In the genomic region with DNA sequence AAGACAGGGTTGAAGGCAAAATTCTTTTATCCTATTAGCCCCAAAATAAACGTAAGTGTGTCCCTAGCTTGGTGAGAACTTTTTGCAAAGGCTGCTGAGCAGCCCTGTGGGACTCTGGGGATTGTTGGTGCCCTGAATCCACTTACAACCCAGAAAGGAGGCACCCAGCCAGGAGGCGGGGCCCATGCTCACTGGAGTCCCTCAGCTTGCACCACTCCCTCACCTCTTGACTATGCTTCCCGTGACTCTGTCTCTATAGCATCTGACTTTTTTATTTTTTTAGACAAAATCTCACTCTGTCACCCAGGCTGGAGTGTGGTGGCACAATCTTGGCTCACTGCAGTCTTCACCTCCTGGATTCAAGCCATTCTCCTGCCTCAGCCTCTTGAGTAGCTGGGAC, we compare ENCODE assay signal across 18 cellular contexts. TPM values are rescaled to one million over a fixed set of nuclear protein-coding genes. Genes with fewer than 3 reads are reported as not detected.
DNase-seq lines count a peak whose midpoint lies in the region; ATAC-seq, FAIRE-seq and TF ChIP-seq lines count a peak whose summit lies in the region.
"Had no signal": no experiment of that assay in that cellular context is flagged by ENCODE, and none has a peak within 500 bp of the region (broad histone marks: within the 10 kb centered on the region; RNA-seq: fewer than 3 reads in every experiment).

No MANE protein-coding gene starts in this region.

- H3K4me2 ChIP-seq in PC-3 (ENCODE audit: low read length), result no peak overlapping the region
- H3K4me2 ChIP-seq in astrocyte (ENCODE audit: low read length), result no peak overlapping the region

- H3K9ac ChIP-seq in PC-3 (ENCODE audit: low read length) (peak overlapping the region; percentile 87), astrocyte (ENCODE audit: low read length) (no peak overlapping the region)
- H3K9ac ChIP-seq: parathyroid adenoma had no signal

- peaks cover 28% of the 10 kb centered on the region for H3F3A ChIP-seq in PC-3 (ENCODE audit: low read length, unreplicated experiment)

- H3K79me2 ChIP-seq in PC-3 (ENCODE audit: low read length), result peaks cover 26% of the 10 kb centered on the region
- peaks cover 18% of the 10 kb centered on the region for H3K79me2 ChIP-seq in astrocyte (ENCODE audit: insufficient read depth, low read length)
- H3K79me2 ChIP-seq: parathyroid adenoma had no signal

- peaks cover 7% of the 10 kb centered on the region for H3K27me3 Mint-ChIP-seq in activated naive CD4-positive, alpha-beta T cell treated with anti-CD3 and anti-CD28 coated beads for 36 hours (ENCODE audit: low read depth)
- H3K27me3 Mint-ChIP-seq in astrocyte (ENCODE audit: low read depth, unreplicated experiment), result no peaks in the 10 kb centered on the region
- peaks cover 1% of the 10 kb centered on the region for H3K27me3 Mint-ChIP-seq in stimulated activated naive CD8-positive, alpha-beta T cell treated with anti-CD3 and anti-CD28 coated beads, Interleukin-15, amount 100 ng/mL, for 72 hours

- H3K4me3 Mint-ChIP-seq in activated naive CD4-positive, alpha-beta T cell treated with anti-CD3 and anti-CD28 coated beads for 36 hours, result no peak overlapping the region
- H3K4me3 Mint-ChIP-seq in astrocyte (ENCODE audit: unreplicated experiment), result no peak overlapping the region
- H3K4me3 Mint-ChIP-seq in stimulated activated naive CD8-positive, alpha-beta T cell treated with anti-CD3 and anti-CD28 coated beads, Interleukin-15, amount 100 ng/mL, for 72 hours, result peak overlapping the region; percentile 57 to 58

- peak overlapping the region; percentile 100 for H3K27ac ChIP-seq in PC-3 (ENCODE audit: low read length)
- peak overlapping the region; percentile 98 for H3K27ac ChIP-seq in astrocyte (ENCODE audit: low read depth, low read length)
- no peak overlapping the region for H3K27ac ChIP-seq in SJCRH30
- H3K27ac ChIP-seq: parathyroid adenoma, tibial artery, VCaP had no signal

- H3K4me1 Mint-ChIP-seq in activated naive CD4-positive, alpha-beta T cell treated with anti-CD3 and anti-CD28 coated beads for 36 hours (ENCODE audit: low read depth), result peaks cover 97% of the 10 kb centered on the region
- H3K4me1 Mint-ChIP-seq in astrocyte (ENCODE audit: low read depth, unreplicated experiment), result peaks cover 35% of the 10 kb centered on the region
- peaks cover 87% of the 10 kb centered on the region for H3K4me1 Mint-ChIP-seq in stimulated activated naive CD8-positive, alpha-beta T cell treated with anti-CD3 and anti-CD28 coated beads, Interleukin-15, amount 100 ng/mL, for 72 hours

- H3K36me3 Mint-ChIP-seq in activated naive CD4-positive, alpha-beta T cell treated with anti-CD3 and anti-CD28 coated beads for 36 hours (ENCODE audit: low read depth), result no peaks in the 10 kb centered on the region
- H3K36me3 Mint-ChIP-seq in astrocyte (ENCODE audit: low read depth, unreplicated experiment), result peaks cover 5% of the 10 kb centered on the region

- H3K4me1 ChIP-seq in PC-3 (ENCODE audit: insufficient read depth, low read length) (peaks cover 51% of the 10 kb centered on the region), astrocyte (ENCODE audit: insufficient read depth, low read length) (peaks cover 32% of the 10 kb centered on the region), SJCRH30 (no peaks in the 10 kb centered on the region)
- H3K4me1 ChIP-seq: parathyroid adenoma had no signal

- H3K27ac Mint-ChIP-seq in activated naive CD4-positive, alpha-beta T cell treated with anti-CD3 and anti-CD28 coated beads for 36 hours, result no peak overlapping the region
- no peak overlapping the region for H3K27ac Mint-ChIP-seq in astrocyte (ENCODE audit: unreplicated experiment)
- no peak overlapping the region for H3K27ac Mint-ChIP-seq in stimulated activated naive CD8-positive, alpha-beta T cell treated with anti-CD3 and anti-CD28 coated beads, Interleukin-15, amount 100 ng/mL, for 72 hours

- no peak for ATAC-seq in PC-3
- no peak for ATAC-seq in stimulated activated naive CD8-positive, alpha-beta T cell treated with anti-CD3 and anti-CD28 coated beads, Interleukin-15, amount 100 ng/mL, for 72 hours
- ATAC-seq: mucosa of descending colon had no signal

- TF ChIP-seq CTCF in PC-3 (conservative IDR thresholded peaks at IDR 0.05; ENCODE audit: low read depth, low read length), result no peak
- TF ChIP-seq CTCF in astrocyte (IDR thresholded peaks at IDR 0.05; ENCODE audit: insufficient read depth, low read depth, low read length), result no peak

- no TSS peak for BruUV-seq in PC-3 (replicated peaks; lab: Mats Ljungman, UMichigan)

- H3K36me3 ChIP-seq in PC-3 (ENCODE audit: low read depth, low read length), result no peaks in the 10 kb centered on the region
- peaks cover 8% of the 10 kb centered on the region for H3K36me3 ChIP-seq in astrocyte (ENCODE audit: insufficient read depth, low read length)
- no peaks in the 10 kb centered on the region for H3K36me3 ChIP-seq in SJCRH30
- H3K36me3 ChIP-seq: SJSA1, tibial artery had no signal

- H3K4me3 ChIP-seq in PC-3 (ENCODE audit: low read length) (no peak overlapping the region), astrocyte (ENCODE audit: insufficient read depth, low read depth, low read length) (no peak overlapping the region), SJCRH30 (no peak overlapping the region)
- H3K4me3 ChIP-seq: mucosa of descending colon, SJSA1, tibial artery had no signal

- no peak for FAIRE-seq in astrocyte (lab: Jason Lieb, UNC)
- FAIRE-seq: HTR-8/SVneo, islet of Langerhans had no signal

- POLR2A ChIA-PET in PC-3 (lab: Charles Lee; ENCODE audit: unreplicated experiment), result interaction anchor here (0.5 kb wide), 1 partner anchor 52 kb away, joined by 3 read pairs; no protein-coding TSS in a partner anchor

- DNase-seq in activated naive CD4-positive, alpha-beta T cell treated with anti-CD3 and anti-CD28 coated beads for 36 hours, result peak; percentile 63
- no peak for DNase-seq in activated naive CD4-positive, alpha-beta T cell (lab: John Stamatoyannopoulos, UW)
- DNase-seq in PC-3, result no peak
- DNase-seq in astrocyte (ENCODE audit: low read depth), result no peak
- DNase-seq in stimulated activated naive CD8-positive, alpha-beta T cell treated with anti-CD3 and anti-CD28 coated beads, Interleukin-15, amount 100 ng/mL, for 72 hours, result no peak
- no peak for DNase-seq in SJCRH30
- no peak for DNase-seq in NCI-H128 (lab: John Stamatoyannopoulos, UW; ENCODE audit: unreplicated experiment)
- no peak for DNase-seq in cortex of kidney (lab: John Stamatoyannopoulos, UW)
- DNase-seq: central memory CD4-positive, alpha-beta T cell; mucosa of descending colon; NCI-H2171 treated with DMSO at 0.1 percent for 48 hours; stimulated activated CD4-positive, alpha-beta T cell treated with anti-CD3 and anti-CD28 coated beads, Interleukin-12 subunit alpha, Interleukin-12 subunit beta, amount 100 ng/mL, for 4 hours; tibial artery had no signal

- no peaks in the 10 kb centered on the region for H4K20me1 ChIP-seq in PC-3 (ENCODE audit: low read length)
- no peaks in the 10 kb centered on the region for H4K20me1 ChIP-seq in astrocyte (ENCODE audit: insufficient read depth, low read length)

- no peaks in the 10 kb centered on the region for H3K9me3 Mint-ChIP-seq in activated naive CD4-positive, alpha-beta T cell treated with anti-CD3 and anti-CD28 coated beads for 36 hours
- peaks cover 8% of the 10 kb centered on the region for H3K9me3 Mint-ChIP-seq in astrocyte (ENCODE audit: unreplicated experiment)
- H3K9me3 Mint-ChIP-seq in stimulated activated naive CD8-positive, alpha-beta T cell treated with anti-CD3 and anti-CD28 coated beads, Interleukin-15, amount 100 ng/mL, for 72 hours, result no peaks in the 10 kb centered on the region

- intact Hi-C loops in activated naive CD4-positive, alpha-beta T cell treated with anti-CD3 and anti-CD28 coated beads for 36 hours (cut with micrococcal nuclease), result loop anchor here (2.0 to 5.0 kb wide), 8 partner anchors 127 to 882 kb away; a partner anchor contains a TSS
- intact Hi-C loops in PC-3 (cut with micrococcal nuclease), result loop anchor here (5.0 kb wide), 1 partner anchor 58 kb away; a partner anchor contains a TSS

- H2AFZ ChIP-seq in PC-3 (ENCODE audit: low read length) (no peak overlapping the region), astrocyte (ENCODE audit: low read depth, low read length) (no peak overlapping the region)
- H2AFZ ChIP-seq: parathyroid adenoma had no signal

- H3K27me3 ChIP-seq in PC-3 (ENCODE audit: low read length) (no peaks in the 10 kb centered on the region), astrocyte (ENCODE audit: insufficient read depth, low read length) (no peaks in the 10 kb centered on the region), SJCRH30 (peaks cover 13% of the 10 kb centered on the region; the same call in 1 of the 2 replicates)
- H3K27me3 ChIP-seq: SJSA1, tibial artery had no signal

- CTCF ChIA-PET in activated naive CD4-positive, alpha-beta T cell treated with anti-CD3 and anti-CD28 coated beads for 36 hours (lab: Charles Lee), result interaction anchor here (0.6 to 1.6 kb wide), 6 partner anchors 8 to 45 kb away, joined by 3 to 11 read pairs (median 4); no protein-coding TSS in a partner anchor
- CTCF ChIA-PET in PC-3 (lab: Charles Lee), result no interaction called here

- no peaks in the 10 kb centered on the region for H3K9me2 ChIP-seq in PC-3 (replicated peaks; ENCODE audit: low read length)

- H3K9me3 ChIP-seq in PC-3 (ENCODE audit: low read length), result no peaks in the 10 kb centered on the region
- H3K9me3 ChIP-seq in astrocyte (ENCODE audit: insufficient read depth, low read depth, low read length), result no peaks in the 10 kb centered on the region
- no peaks in the 10 kb centered on the region for H3K9me3 ChIP-seq in SJCRH30 (replicated peaks)
- H3K9me3 ChIP-seq: mucosa of descending colon, SJSA1, tibial artery had no signal

RNA-seq across cellular contexts. Expression of a gene that starts 15.8 kb away (rescaled TPM):
- total RNA-seq in activated naive CD4-positive, alpha-beta T cell treated with anti-CD3 and anti-CD28 coated beads for 36 hours, result 1 to 10 TPM; 2.5 to 3.0 TPM
- total RNA-seq in PC-3 (2014; rRNA removed), result 45.0 and 53.4 TPM in 2 replicates
- 200 and 560 TPM in 2 replicates for total RNA-seq in astrocyte
- total RNA-seq in SJCRH30 (2014; rRNA removed; shearing (Covaris generic)), result 0.04 TPM in 1 of 2 replicates, not detected in the other

RNA-seq across cellular contexts. Expression of a gene that starts 57.3 kb away (rescaled TPM):
- not detected for total RNA-seq in activated naive CD4-positive, alpha-beta T cell treated with anti-CD3 and anti-CD28 coated beads for 36 hours
- 201 and 270 TPM in 2 replicates for total RNA-seq in PC-3 (2014; rRNA removed)
- 14.2 and 16.2 TPM in 2 replicates for total RNA-seq in astrocyte
- 0.14 TPM in 1 of 2 replicates, not detected in the other for total RNA-seq in SJCRH30 (2014; rRNA removed; shearing (Covaris generic))

Comparison
In these comparisons a context has a peak if more than half of its experiments do, and no peak if none do; other contexts are left out.
1. H3K4me3 Mint-ChIP-seq: peak in stimulated activated naive CD8-positive, alpha-beta T cell treated with anti-CD3 and anti-CD28 coated beads, Interleukin-15, amount 100 ng/mL, for 72 hours (2 of 2); none in activated naive CD4-positive, alpha-beta T cell treated with anti-CD3 and anti-CD28 coated beads for 36 hours (single experiment) and astrocyte (single experiment).
2. RNA of a gene that starts 15.8 kb away (total RNA-seq): 200 to 560 TPM in astrocyte and 45.0 to 53.4 TPM in PC-3; 2.5 to 3.0 TPM in activated naive CD4-positive, alpha-beta T cell treated with anti-CD3 and anti-CD28 coated beads for 36 hours and 0.04 TPM in SJCRH30; every median in the first group is over 10 times any median in the second.
3. RNA of a gene that starts 57.3 kb away (total RNA-seq): 201 to 270 TPM in PC-3; 14.2 to 16.2 TPM in astrocyte, 0.14 TPM in SJCRH30 and not detected in activated naive CD4-positive, alpha-beta T cell treated with anti-CD3 and anti-CD28 coated beads for 36 hours; every median in the first group is over 10 times any median in the second.